Comparison of ENCODE assay signal across 1 cellular context in genomic region chr3:141441381-141442365, GRCh38.
TF ChIP-seq lines count a peak whose summit lies in the region.

No MANE protein-coding gene starts in this region.

TF ChIP-seq in K562, 482 proteins besides CTCF, POLR2A, EP300 and RAD21 (continued from another document and continues in another):
- TF ChIP-seq UBTF (IDR thresholded peaks at IDR 0.05; ENCODE audit: borderline replicate concordance in 1 of 2, low read depth in 2 of 2, low read length in 2 of 2) (no peak), ZZZ3 (IDR thresholded peaks at IDR 0.05) (no peak), ZNF436 (CRISPR knock-in tag; IDR thresholded peaks at IDR 0.05) (no peak), ZBTB17 (CRISPR knock-in tag; IDR thresholded peaks at IDR 0.05) (no peak), RBBP5 (IDR thresholded peaks at IDR 0.05; ENCODE audit: borderline replicate concordance, insufficient read depth, low read length, poor library complexity, severe bottlenecking) (no peak), CHAMP1 (IDR thresholded peaks at IDR 0.05) (peak; percentile 72), ZNF592 (IDR thresholded peaks at IDR 0.05) (peak; percentile 78), ZBTB49 (CRISPR knock-in tag; IDR thresholded peaks at IDR 0.05; ENCODE audit: borderline replicate concordance) (no peak), AFF4 (CRISPR knock-in tag; IDR thresholded peaks at IDR 0.05) (no peak), ZNF668 (CRISPR knock-in tag; IDR thresholded peaks at IDR 0.05) (no peak), MITF (IDR thresholded peaks at IDR 0.05) (no peak), MAFG (tag; conservative IDR thresholded peaks at IDR 0.05) (peak; percentile 85), ZMIZ1 (IDR thresholded peaks at IDR 0.05; ENCODE audit: low read depth in 2 of 2, low read length in 2 of 2) (no peak), CBX3 (IDR thresholded peaks at IDR 0.05; ENCODE audit: borderline replicate concordance in 1 of 2, low read length in 2 of 2) (peak in 1 of 2 experiments; percentile 67; a peak in 1 of 3 replicates), AFF1 (IDR thresholded peaks at IDR 0.05; ENCODE audit: low read depth in 1 of 2, partially characterized antibody in 2 of 2) (no peak), XRCC3 (IDR thresholded peaks at IDR 0.05) (no peak), SFPQ (IDR thresholded peaks at IDR 0.05; ENCODE audit: low read depth, low read length) (no peak), KAT8 (IDR thresholded peaks at IDR 0.05; ENCODE audit: low read depth) (no peak), CBX1 (IDR thresholded peaks at IDR 0.05; ENCODE audit: low read depth) (no peak), GATA2 (CRISPR knock-in tag; IDR thresholded peaks at IDR 0.05) (no peak), SREBF1 (IDR thresholded peaks at IDR 0.05; ENCODE audit: borderline replicate concordance, low read depth, low read length) (no peak), ZNF75A (CRISPR knock-in tag; IDR thresholded peaks at IDR 0.05) (no peak)
